Comparison of ENCODE assay signal across 8 cellular contexts in the genomic region with DNA sequence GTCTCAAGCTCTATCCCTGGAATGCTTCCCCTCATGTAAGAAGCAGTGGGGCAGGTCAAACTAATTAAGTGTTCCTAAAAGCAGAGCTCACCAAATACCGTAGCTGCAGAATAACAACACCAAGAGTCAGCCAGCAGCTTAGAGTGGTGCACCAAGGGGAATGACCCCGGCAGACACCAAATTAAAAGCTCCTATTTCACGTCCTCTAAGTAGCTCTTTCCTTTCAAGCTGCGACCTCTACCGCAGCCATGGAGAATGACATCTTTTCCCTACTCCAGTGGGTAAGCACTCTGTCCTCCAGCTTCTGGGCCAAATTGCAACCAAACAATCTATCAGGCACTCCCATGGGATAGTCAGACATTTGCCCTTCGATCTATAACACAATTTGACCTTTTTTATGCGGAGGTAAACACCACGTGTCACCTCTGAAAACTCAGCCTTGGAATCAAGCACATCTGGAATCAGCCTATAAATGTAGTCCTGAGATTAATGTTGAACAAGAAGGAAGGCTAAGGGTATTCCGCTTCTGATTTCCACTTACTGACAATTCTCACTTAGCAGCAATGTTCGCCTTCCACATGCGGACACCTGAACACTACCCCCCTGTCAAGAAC.
DNase-seq lines count a peak whose midpoint lies in the region; ATAC-seq and TF ChIP-seq lines count a peak whose summit lies in the region.

No MANE protein-coding gene starts in this region.

- H3K27ac Mint-ChIP-seq in CD8-positive, alpha-beta memory T cell: no peak overlapping the region

- H3K4me3 Mint-ChIP-seq in CD8-positive, alpha-beta memory T cell: no peak overlapping the region

- H3K36me3 ChIP-seq in SJCRH30: no peaks in the 10 kb centered on the region
- no peaks in the 10 kb centered on the region for H3K36me3 ChIP-seq in fibroblast of lung (ENCODE audit: control insufficient read depth, insufficient read depth, low read length)
- H3K36me3 ChIP-seq in CD8-positive, alpha-beta memory T cell (ENCODE audit: insufficient read depth, low read length): no peaks in the 10 kb centered on the region

- H3K27me3 ChIP-seq in AG04450 (ENCODE audit: control insufficient read depth, insufficient read depth, low read length) (peaks cover 26% of the 10 kb centered on the region), SJCRH30 (no peaks in the 10 kb centered on the region), fibroblast of lung (ENCODE audit: control insufficient read depth, insufficient read depth, low read length) (no peaks in the 10 kb centered on the region)
- H3K27me3 ChIP-seq in CD8-positive, alpha-beta memory T cell (ENCODE audit: insufficient read depth, low read length, poor library complexity, severe bottlenecking): no peaks in the 10 kb centered on the region

- no peak overlapping the region for H3K9ac ChIP-seq in fibroblast of lung (ENCODE audit: insufficient read depth, low read length)

- no peaks in the 10 kb centered on the region for H3K9me3 Mint-ChIP-seq in CD8-positive, alpha-beta memory T cell

- H3K4me1 Mint-ChIP-seq in CD8-positive, alpha-beta memory T cell: no peaks in the 10 kb centered on the region

- no peak for DNase-seq in AG04450 (ENCODE audit: low read depth, low spot score)
- peak; percentile 69 for DNase-seq in M059J (ENCODE audit: low read depth)
- DNase-seq in SJCRH30: peak; percentile 65 to 83
- DNase-seq in fibroblast of lung (ENCODE audit: low read depth in 2 of 2): peak; percentile 72 to 81
- DNase-seq in non-pigmented ciliary epithelial cell (ENCODE audit: low read depth): peak; percentile 31
- no peak for DNase-seq in CD8-positive, alpha-beta memory T cell

- ATAC-seq in GM19035 (IDR thresholded peaks at IDR 0.05; ENCODE audit: unreplicated experiment): no peak

- no peaks in the 10 kb centered on the region for H3K36me3 Mint-ChIP-seq in CD8-positive, alpha-beta memory T cell

- no peaks in the 10 kb centered on the region for H3K79me2 ChIP-seq in fibroblast of lung (ENCODE audit: control insufficient read depth, insufficient read depth, low read length)

- H3K27ac ChIP-seq in AG04450 (ENCODE audit: low read depth, low read length): no peak overlapping the region
- H3K27ac ChIP-seq in SJCRH30: no peak overlapping the region
- no peak overlapping the region for H3K27ac ChIP-seq in fibroblast of lung (ENCODE audit: insufficient read depth, low read length)
- H3K27ac ChIP-seq in CD8-positive, alpha-beta memory T cell (ENCODE audit: low read depth, low read length): no peak overlapping the region

- TF ChIP-seq CTCF in AG04450 (IDR thresholded peaks at IDR 0.05; ENCODE audit: low read depth, low read length): peak; percentile 91
- TF ChIP-seq CTCF in GM12874 (IDR thresholded peaks at IDR 0.05; ENCODE audit: insufficient read depth, low read depth, low read length): peak; percentile 75
- peak; percentile 93 to 96 for TF ChIP-seq CTCF in fibroblast of lung (conservative IDR thresholded peaks at IDR 0.05 in 1 of 2, IDR thresholded peaks at IDR 0.05 in 1 of 2; ENCODE audit: low read depth in 1 of 2, low read length in 2 of 2)

- H3K4me2 ChIP-seq in fibroblast of lung (ENCODE audit: extremely low read depth, insufficient read depth, low read length): peak overlapping the region; percentile 28

- POLR2A ChIA-PET in AG04450 (lab: Yijun Ruan, JAX): no interaction called here
- POLR2A ChIA-PET in CD8-positive, alpha-beta memory T cell (lab: Charles Lee): no interaction called here

- H3K27me3 Mint-ChIP-seq in CD8-positive, alpha-beta memory T cell: peaks cover 17 to 44% of the 10 kb centered on the region in 2 donors

- H3K9me3 ChIP-seq in AG04450 (ENCODE audit: control insufficient read depth, insufficient read depth, low read length) (no peaks in the 10 kb centered on the region), SJCRH30 (replicated peaks) (no peaks in the 10 kb centered on the region), fibroblast of lung (ENCODE audit: control insufficient read depth, insufficient read depth, low read depth, low read length) (no peaks in the 10 kb centered on the region)
- no peaks in the 10 kb centered on the region for H3K9me3 ChIP-seq in CD8-positive, alpha-beta memory T cell (ENCODE audit: low read length)

- H3K4me3 ChIP-seq in AG04450 (ENCODE audit: low read depth, low read length) (no peak overlapping the region), SJCRH30 (no peak overlapping the region), fibroblast of lung (replicated peaks in 1 of 4; ENCODE audit: control extremely low read depth in 1 of 4, insufficient read depth in 1 of 4, low read depth in 3 of 4, low read length in 4 of 4) (no peak overlapping the region)
- no peak overlapping the region for H3K4me3 ChIP-seq in CD8-positive, alpha-beta memory T cell (ENCODE audit: low read length)

- CTCF ChIA-PET in AG04450 (lab: Charles Lee): interaction anchor here (0.6 to 2.0 kb wide), 35 partner anchors 8 to 1033 kb away, joined by 3 to 30 read pairs (median 3); no protein-coding TSS in a partner anchor
- CTCF ChIA-PET in CD8-positive, alpha-beta memory T cell (lab: Charles Lee): no interaction called here

- H2AFZ ChIP-seq in fibroblast of lung (ENCODE audit: low read length): no peak overlapping the region

- H3K4me1 ChIP-seq in SJCRH30 (no peaks in the 10 kb centered on the region), fibroblast of lung (ENCODE audit: control insufficient read depth, extremely low read depth, insufficient read depth, low read length) (no peaks in the 10 kb centered on the region)
- H3K4me1 ChIP-seq in CD8-positive, alpha-beta memory T cell (ENCODE audit: insufficient read depth, low read length): no peaks in the 10 kb centered on the region

- no peaks in the 10 kb centered on the region for H4K20me1 ChIP-seq in fibroblast of lung (ENCODE audit: control insufficient read depth, extremely low read depth, insufficient read depth, low read length)

Comparison
In these comparisons a context has a peak if more than half of its experiments do, and no peak if none do; other contexts are left out.
1. DNase-seq: peak in M059J (single experiment), SJCRH30 (2 of 2), fibroblast of lung (2 of 2) and non-pigmented ciliary epithelial cell (single experiment); none in AG04450 (single experiment) and CD8-positive, alpha-beta memory T cell (0 of 5).
2. Peak in every context shown above with its lines, with median percentiles within 50 percentile points of each other: CTCF ChIP-seq.